Comparison of ENCODE assay signal across 23 cellular contexts in genomic region chr11:75333807-75334140, GRCh38. TPM values are rescaled to one million over a fixed set of nuclear protein-coding genes. Genes with fewer than 3 reads are reported as not detected.
DNase-seq lines count a peak whose midpoint lies in the region; ATAC-seq and TF ChIP-seq lines count a peak whose summit lies in the region.
"Had no signal": no experiment of that assay in that cellular context is flagged by ENCODE, and none has a peak within 500 bp of the region (broad histone marks: within the 10 kb centered on the region; RNA-seq: fewer than 3 reads in every experiment).

No MANE protein-coding gene starts in this region.

- WGBS in endodermal cell (ENCODE audit: insufficient coverage in 1 of 2, insufficient read length in 1 of 2), 2 experiments: 94 to 96% methylated on average over 3 to 7 of the region's 7 CpGs
- WGBS in upper lobe of left lung, 2 donors: 62 to 69% methylated on average over 5 to 7 of the region's 7 CpGs

- TF ChIP-seq POLR2A in breast epithelium (IDR thresholded peaks at IDR 0.05) (no peak), upper lobe of left lung (IDR thresholded peaks at IDR 0.05) (no peak)

- TF ChIP-seq EP300 in upper lobe of left lung (IDR thresholded peaks at IDR 0.05): no peak

- H3K4me1 Mint-ChIP-seq in MCF 10A (ENCODE audit: insufficient read depth, unreplicated experiment) (peaks cover 18% of the 10 kb centered on the region), endodermal cell (peaks cover 77% of the 10 kb centered on the region)

- H3K9ac ChIP-seq in endodermal cell (ENCODE audit: extremely low read depth, low read length, poor library complexity, severe bottlenecking): no peak overlapping the region
- H3K9ac ChIP-seq: KMS-11 had no signal

- DNase-seq in breast epithelium (ENCODE audit: low spot score in 2 of 2) (no peak), MCF 10A (ENCODE audit: unreplicated experiment) (no peak), endodermal cell (peak; percentile 63), myocyte (ENCODE audit: low read depth) (peak; percentile 90), upper lobe of left lung (no peak), NCI-H748 (lab: John Stamatoyannopoulos, UW; ENCODE audit: unreplicated experiment) (no peak), NCI-H345 treated with DMSO at 0.1 percent for 48 hours (lab: John Stamatoyannopoulos, UW; ENCODE audit: unreplicated experiment) (no peak), pons (ENCODE audit: low spot score) (no peak)
- DNase-seq: 8988T; activated CD4-positive, alpha-beta memory T cell treated with anti-CD3 and anti-CD28 coated beads, Interleukin-2, amount 10 ng/mL, durations not matched to agents 7 days and 5 days; activated gamma-delta T cell treated with Interleukin-2 at 50 U/mL for 16 hours; colonic mucosa; head of caudate nucleus; NCI-H1694; NCI-H2171 treated with DMSO at 0.1 percent for 48 hours; spleen; stimulated activated CD4-positive, alpha-beta T cell treated with anti-CD3 and anti-CD28 coated beads, Interleukin-4, amount 100 ng/mL, for 4 hours; stimulated activated naive CD8-positive, alpha-beta T cell treated with anti-CD3 and anti-CD28 coated beads, Interleukin-15, Interleukin-2, amounts not matched to agents 100 U/mL and 50 U/mL, for 24 hours had no signal

- H3K4me3 Mint-ChIP-seq in MCF 10A (ENCODE audit: unreplicated experiment): no peak overlapping the region
- no peak overlapping the region for H3K4me3 Mint-ChIP-seq in endodermal cell
- H3K4me3 Mint-ChIP-seq: activated CD4-positive, alpha-beta memory T cell treated with anti-CD3 and anti-CD28 coated beads, Interleukin-2, amount 10 ng/mL, durations not matched to agents 7 days and 5 days; brain had no signal

- H3K9me3 ChIP-seq in breast epithelium (no peaks in the 10 kb centered on the region), endodermal cell (ENCODE audit: control insufficient read depth, low read length) (no peaks in the 10 kb centered on the region), upper lobe of left lung (no peaks in the 10 kb centered on the region)
- H3K9me3 ChIP-seq: colonic mucosa, spleen, tibial nerve had no signal

- no peak overlapping the region for H3K27ac Mint-ChIP-seq in MCF 10A (ENCODE audit: low read depth, unreplicated experiment)
- peak overlapping the region; percentile 100 for H3K27ac Mint-ChIP-seq in endodermal cell
- H3K27ac Mint-ChIP-seq: activated CD4-positive, alpha-beta memory T cell treated with anti-CD3 and anti-CD28 coated beads, Interleukin-2, amount 10 ng/mL, durations not matched to agents 7 days and 5 days had no signal

- H3K9me3 Mint-ChIP-seq in MCF 10A (ENCODE audit: unreplicated experiment) (no peaks in the 10 kb centered on the region), endodermal cell (peaks cover 2% of the 10 kb centered on the region)
- H3K9me3 Mint-ChIP-seq: activated CD4-positive, alpha-beta memory T cell treated with anti-CD3 and anti-CD28 coated beads, Interleukin-2, amount 10 ng/mL, durations not matched to agents 7 days and 5 days; brain had no signal

- no peak overlapping the region for H3K4me3 ChIP-seq in breast epithelium
- no peak overlapping the region for H3K4me3 ChIP-seq in endodermal cell (ENCODE audit: low read length)
- H3K4me3 ChIP-seq in upper lobe of left lung: no peak overlapping the region
- H3K4me3 ChIP-seq: colonic mucosa, spleen, tibial nerve had no signal

- intact Hi-C loops in breast epithelium (cut with DNase I; ENCODE audit: low total_unique reads): no loop called here
- intact Hi-C loops in MCF 10A (cut with micrococcal nuclease): no loop called here

- H3K4me1 ChIP-seq in breast epithelium (peaks cover 8 to 22% of the 10 kb centered on the region in 2 donors), endodermal cell (ENCODE audit: control insufficient read depth, insufficient read depth, low read length) (peaks cover 17% of the 10 kb centered on the region), upper lobe of left lung (peaks cover 92 to 100% (median 96%) of the 10 kb centered on the region in 4 donors)

- TF ChIP-seq CTCF in breast epithelium (IDR thresholded peaks at IDR 0.05) (no peak), MCF 10A (IDR thresholded peaks at IDR 0.05; ENCODE audit: unreplicated experiment) (no peak), endodermal cell (conservative IDR thresholded peaks at IDR 0.05) (no peak), upper lobe of left lung (IDR thresholded peaks at IDR 0.05) (no peak)

- H3K27ac ChIP-seq in breast epithelium (peak overlapping the region; percentile 19 to 74), endodermal cell (ENCODE audit: low read depth, low read length) (no peak overlapping the region), upper lobe of left lung (peak overlapping the region; percentile 39 to 97 (median 81))
- H3K27ac ChIP-seq: KMS-11 had no signal

- CTCF ChIA-PET in MCF 10A (lab: Yijun Ruan, JAX): interaction anchor here (0.6 to 4.1 kb wide), 3 partner anchors 51 to 63 kb away, joined by 4 to 23 read pairs (median 5); no protein-coding TSS in a partner anchor

- H3K27me3 Mint-ChIP-seq in MCF 10A (ENCODE audit: insufficient read depth, unreplicated experiment): no peaks in the 10 kb centered on the region
- H3K27me3 Mint-ChIP-seq in endodermal cell (ENCODE audit: insufficient read depth): no peaks in the 10 kb centered on the region
- H3K27me3 Mint-ChIP-seq: activated CD4-positive, alpha-beta memory T cell treated with anti-CD3 and anti-CD28 coated beads, Interleukin-2, amount 10 ng/mL, durations not matched to agents 7 days and 5 days had no signal

- no peak for ATAC-seq in upper lobe of left lung (ENCODE audit: low FRiP score in 2 of 2)
- ATAC-seq: activated CD4-positive, CD25-positive, alpha-beta regulatory T cell treated with anti-CD3 and anti-CD28 coated beads, Interleukin-2, amount 50 U/mL, for 24 hours; HCT116; stimulated activated naive CD8-positive, alpha-beta T cell treated with anti-CD3 and anti-CD28 coated beads, Interleukin-15, Interleukin-2, amounts not matched to agents 100 U/mL and 50 U/mL, for 24 hours had no signal

- H3K27me3 ChIP-seq in breast epithelium (no peaks in the 10 kb centered on the region), endodermal cell (ENCODE audit: control insufficient read depth, insufficient read depth, low read length, poor library complexity, severe bottlenecking) (no peaks in the 10 kb centered on the region), upper lobe of left lung (no peaks in the 10 kb centered on the region)
- H3K27me3 ChIP-seq: colonic mucosa, spleen, tibial nerve had no signal

- BruUV-seq in MCF 10A (replicated peaks; lab: Mats Ljungman, UMichigan): no TSS peak

- H3K36me3 ChIP-seq in breast epithelium (no peaks in the 10 kb centered on the region), endodermal cell (ENCODE audit: control insufficient read depth, insufficient read depth, low read length) (peaks cover 47% of the 10 kb centered on the region), upper lobe of left lung (no peaks in the 10 kb centered on the region)
- H3K36me3 ChIP-seq: colonic mucosa, tibial nerve had no signal

- H3K36me3 Mint-ChIP-seq in MCF 10A (ENCODE audit: insufficient read depth, unreplicated experiment) (peaks cover 1% of the 10 kb centered on the region), endodermal cell (ENCODE audit: low read depth) (peaks cover 19% of the 10 kb centered on the region)

- POLR2A ChIA-PET in MCF 10A (lab: Yijun Ruan, JAX): no interaction called here

RNA-seq across cellular contexts. Expression of gene ARRB1, which starts 17.7 kb away (rescaled TPM):
- total RNA-seq in breast epithelium (10 to 100 TPM; 31.2 to 64.0 (median 42.3) TPM), MCF 10A (2022) (0.44 and 0.98 TPM in 2 replicates), endodermal cell (100 to 1,000 TPM in 1 of 2 donors, 10 to 100 TPM in 1; 41.7 to 128 TPM), myocyte (17.2 and 23.0 TPM in 2 replicates), upper lobe of left lung (100 to 1,000 TPM; 119 to 235 (median 170) TPM)
- 19.7 TPM for polyA plus RNA-seq in endodermal cell (2013, experiment 1 of 2)
- 23.1 TPM for polyA plus RNA-seq in endodermal cell (2013, experiment 2 of 2)
- 20.9 TPM for polyA plus RNA-seq in myocyte (2012)

Comparison
In these comparisons a context has a peak if more than half of its experiments do, and no peak if none do; other contexts are left out.
1. DNase-seq: peak in endodermal cell (single experiment) and myocyte (single experiment); none in breast epithelium (0 of 2), MCF 10A (single experiment), upper lobe of left lung (0 of 2), NCI-H748 (single experiment), NCI-H345 treated with DMSO at 0.1 percent for 48 hours (single experiment) and pons (single experiment).